In genomic region chr14:100108042-100108825, GRCh38 we compare ENCODE assay signal across 1 cellular context.
TF ChIP-seq lines count a peak whose summit lies in the region.

No MANE protein-coding gene starts in this region.

TF ChIP-seq in SK-N-SH, 30 proteins besides CTCF, POLR2A, EP300 and RAD21 (continued from another document):
- 0 out of 2 replicates have a peak, but pooled peaks have one; percentile 44 for TF ChIP-seq MAX (IDR thresholded peaks at IDR 0.05; ENCODE audit: low read depth)
- no peak for TF ChIP-seq EZH2phosphoT487 (IDR thresholded peaks at IDR 0.05; ENCODE audit: borderline replicate concordance, low read depth)
- TF ChIP-seq TEAD4 (IDR thresholded peaks at IDR 0.05; ENCODE audit: borderline replicate concordance, insufficient read depth), result no peak
- TF ChIP-seq USF2 (IDR thresholded peaks at IDR 0.05; ENCODE audit: borderline replicate concordance, low read depth, low read length), result no peak
- no peak for TF ChIP-seq GABPA (IDR thresholded peaks at IDR 0.05; ENCODE audit: low read depth)
- no peak for TF ChIP-seq MXI1 (IDR thresholded peaks at IDR 0.05; ENCODE audit: low read depth, low read length)
- TF ChIP-seq RFX5 (IDR thresholded peaks at IDR 0.05; ENCODE audit: low read length), result no peak
- TF ChIP-seq MEF2A (IDR thresholded peaks at IDR 0.05; ENCODE audit: borderline replicate concordance, low read depth), result no peak
- no peak for TF ChIP-seq JUND (IDR thresholded peaks at IDR 0.05)
- TF ChIP-seq IRF3 (IDR thresholded peaks at IDR 0.05; ENCODE audit: low read depth, low read length), result no peak
- TF ChIP-seq YY1 (IDR thresholded peaks at IDR 0.05; ENCODE audit: low read depth), result no peak
- TF ChIP-seq SMC3 (IDR thresholded peaks at IDR 0.05; ENCODE audit: low read depth, low read length), result peak; percentile 97
- TF ChIP-seq NFIC (IDR thresholded peaks at IDR 0.05; ENCODE audit: borderline replicate concordance), result no peak
- no peak for TF ChIP-seq SIN3A (IDR thresholded peaks at IDR 0.05; ENCODE audit: borderline replicate concordance, low read depth, low read length)
- no peak for TF ChIP-seq RXRA (IDR thresholded peaks at IDR 0.05; ENCODE audit: borderline replicate concordance, low read depth)
- TF ChIP-seq RCOR1 (IDR thresholded peaks at IDR 0.05; ENCODE audit: low read length), result peak; percentile 60
- peak; percentile 57 for TF ChIP-seq CHD2 (IDR thresholded peaks at IDR 0.05; ENCODE audit: low read length, partially characterized antibody)
- no peak for TF ChIP-seq ELF1 (IDR thresholded peaks at IDR 0.05)
- TF ChIP-seq REST (IDR thresholded peaks at IDR 0.05; ENCODE audit: low read depth, low read length), result no peak
- no peak for TF ChIP-seq NRF1 (IDR thresholded peaks at IDR 0.05; ENCODE audit: low read depth, low read length)
- no peak for TF ChIP-seq POLR2AphosphoS5 (IDR thresholded peaks at IDR 0.05; ENCODE audit: low read depth, low read length)
